Comparison of ENCODE assay signal across 29 cellular contexts in the genomic region with DNA sequence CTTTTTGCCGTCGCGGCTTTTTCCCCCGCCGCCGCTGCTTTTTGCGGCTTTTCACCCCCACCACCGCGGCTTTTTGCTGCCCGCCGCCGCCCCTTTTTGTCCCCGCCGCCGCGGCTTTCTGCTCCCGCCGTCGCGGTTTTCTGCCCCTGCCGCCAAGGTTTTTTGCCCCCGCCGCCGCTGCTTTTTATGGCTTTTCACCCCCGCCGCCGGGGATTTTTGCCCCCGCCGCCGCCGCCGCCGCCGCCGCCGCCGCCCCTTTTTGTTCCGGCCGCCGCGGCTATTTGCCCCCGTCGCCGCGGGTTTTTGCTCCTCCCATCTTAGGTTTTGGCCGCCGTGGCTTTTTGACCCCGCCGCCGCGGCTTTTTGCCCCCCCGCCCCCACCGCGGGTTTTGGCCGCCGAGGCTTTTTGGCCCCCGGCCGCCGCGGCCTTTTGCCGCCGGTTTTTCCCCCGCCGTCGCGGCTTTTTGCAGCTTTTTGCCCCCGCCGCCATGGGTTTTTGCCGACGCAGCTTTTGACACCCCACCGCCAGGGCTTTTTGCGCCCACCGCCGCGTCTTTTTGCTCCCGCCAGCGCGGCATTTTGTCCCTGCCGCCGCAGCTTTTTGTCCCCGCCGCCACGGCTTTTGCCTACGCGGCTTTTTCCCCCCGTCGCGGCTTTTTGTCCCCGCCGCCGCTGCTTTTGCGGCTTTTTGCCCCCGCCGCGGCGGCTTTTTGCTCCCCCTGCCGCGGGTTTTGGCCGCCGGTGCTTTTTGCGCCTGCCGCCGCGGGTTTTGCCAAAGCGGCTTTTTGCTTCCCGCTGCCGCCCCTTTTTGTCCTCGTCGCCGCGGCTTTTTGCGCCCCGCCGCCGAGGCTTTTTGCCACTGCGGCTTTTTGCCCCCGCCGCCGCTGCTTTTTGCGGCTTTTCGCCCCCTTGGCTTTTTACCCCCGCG.
"Had no signal": no experiment of that assay in that cellular context is flagged by ENCODE, and none has a peak within 500 bp of the region (broad histone marks: within the 10 kb centered on the region; RNA-seq: fewer than 3 reads in every experiment).

No MANE protein-coding gene starts in this region.

- DNase-seq: activated CD4-positive, alpha-beta T cell treated with anti-CD3 and anti-CD28 coated beads for 4 hours; activated CD4-positive, alpha-beta T cell treated with anti-CD3 and anti-CD28 coated beads, Interleukin-2, amount 50 U/mL, for 4 hours; activated naive CD4-positive, alpha-beta T cell; activated T-cell treated with anti-CD3 and anti-CD28 coated beads for 4 hours; activated T-cell treated with anti-CD3 and anti-CD28 coated beads, Interleukin-2, amount 50 U/mL, for 72 hours; anterior cingulate cortex; body of pancreas; colonic mucosa; effector CD8-positive, alpha-beta T cell; esophagus squamous epithelium; foreskin melanocyte; left colon; midbrain; naive thymus-derived CD4-positive, alpha-beta T cell; nucleus accumbens; stimulated activated naive CD8-positive, alpha-beta T cell treated with anti-CD3 and anti-CD28 coated beads, Interleukin-15, Interleukin-2, amounts not matched to agents 100 U/mL and 50 U/mL, for 24 hours; T-helper 9 cell; trophoblast cell; uterus had no signal

- H3K27ac ChIP-seq: body of pancreas, colonic mucosa, epithelial cell of prostate, esophagus squamous epithelium, pancreas, right atrium auricular region, spleen, thoracic aorta, uterus, VCaP had no signal

- ATAC-seq: activated naive CD4-positive, alpha-beta T cell treated with anti-CD3 and anti-CD28 coated beads, Interleukin-2, amount 50 U/mL, for 72 hours; activated T-cell treated with anti-CD3 and anti-CD28 coated beads, Interleukin-2, amount 50 U/mL, for 72 hours; body of pancreas; left colon; naive thymus-derived CD4-positive, alpha-beta T cell; pancreas; stimulated activated naive CD8-positive, alpha-beta T cell treated with anti-CD3 and anti-CD28 coated beads, Interleukin-15, Interleukin-2, amounts not matched to agents 100 U/mL and 50 U/mL, for 24 hours had no signal

- H3K9me3 ChIP-seq: colonic mucosa, pancreas had no signal

- H3K4me3 ChIP-seq: body of pancreas, colonic mucosa, esophagus squamous epithelium, pancreas, right atrium auricular region, spleen, thoracic aorta, uterus had no signal

- H3K36me3 ChIP-seq: colonic mucosa, esophagus squamous epithelium, pancreas, right atrium auricular region, spleen, thoracic aorta, uterus had no signal

- H3K27me3 ChIP-seq: body of pancreas, colonic mucosa, right atrium auricular region, uterus had no signal

- FAIRE-seq: endometrium, islet of Langerhans, pancreas, TTC549 had no signal

- H3K4me1 ChIP-seq: body of pancreas, colonic mucosa, esophagus squamous epithelium, pancreas, right atrium auricular region, spleen, uterus had no signal
